1 cellular context compared by ENCODE assay signal in genomic region chr3:87949189-87949878, GRCh38.
TF ChIP-seq lines count a peak whose summit lies in the region.

No MANE protein-coding gene starts in this region.

TF ChIP-seq in GM12878, 131 proteins besides CTCF, POLR2A, EP300 and RAD21 (continued from another document):
- peak; percentile 61 for TF ChIP-seq MTA2 (IDR thresholded peaks at IDR 0.05; ENCODE audit: low read depth)
- no peak for TF ChIP-seq BMI1 (IDR thresholded peaks at IDR 0.05; ENCODE audit: borderline replicate concordance)
- no peak for TF ChIP-seq RCOR1 (conservative IDR thresholded peaks at IDR 0.05; ENCODE audit: low read depth, low read length)
- TF ChIP-seq MEF2A (IDR thresholded peaks at IDR 0.05; ENCODE audit: insufficient read depth, low read depth, low read length), result no peak
- TF ChIP-seq BCL11A (IDR thresholded peaks at IDR 0.05; ENCODE audit: low read depth, low read length), result 0 out of 2 replicates have a peak, but pooled peaks have one; percentile 15
- no peak for TF ChIP-seq MLLT1 (IDR thresholded peaks at IDR 0.05)
- TF ChIP-seq SUZ12 (IDR thresholded peaks at IDR 0.05; ENCODE audit: unreplicated experiment), result no peak
- 0 out of 2 replicates have a peak, but pooled peaks have one; percentile 7 for TF ChIP-seq IRF4 (IDR thresholded peaks at IDR 0.05; ENCODE audit: low read depth, low read length)
- TF ChIP-seq RUNX3 (IDR thresholded peaks at IDR 0.05; ENCODE audit: low read length), result peak; percentile 51
- TF ChIP-seq E4F1 (IDR thresholded peaks at IDR 0.05; ENCODE audit: borderline replicate concordance, partially characterized antibody), result no peak
- TF ChIP-seq TCF7 (IDR thresholded peaks at IDR 0.05; ENCODE audit: borderline replicate concordance), result no peak
- TF ChIP-seq CHD4 (IDR thresholded peaks at IDR 0.05), result no peak
- no peak for TF ChIP-seq TCF3 (IDR thresholded peaks at IDR 0.05; ENCODE audit: borderline replicate concordance, insufficient read depth, low read depth, low read length)
- no peak for TF ChIP-seq RAD51 (IDR thresholded peaks at IDR 0.05)
- no peak for TF ChIP-seq MYC (IDR thresholded peaks at IDR 0.05; ENCODE audit: insufficient read depth, insufficient read length, insufficient replicate concordance, low read length, severe bottlenecking)
- TF ChIP-seq BCL3 (IDR thresholded peaks at IDR 0.05; ENCODE audit: borderline replicate concordance, insufficient read depth, low read depth, low read length, poor library complexity, severe bottlenecking), result no peak
- no peak for TF ChIP-seq LARP7 (IDR thresholded peaks at IDR 0.05)
- TF ChIP-seq TAF1 (IDR thresholded peaks at IDR 0.05; ENCODE audit: borderline replicate concordance, low read depth, low read length), result no peak
- TF ChIP-seq POLR2AphosphoS2 (IDR thresholded peaks at IDR 0.05; ENCODE audit: low read depth, low read length), result no peak
- no peak for TF ChIP-seq E2F4 (IDR thresholded peaks at IDR 0.05; ENCODE audit: low read depth, low read length)
- no peak for TF ChIP-seq STAT1 (conservative IDR thresholded peaks at IDR 0.05)
- no peak for TF ChIP-seq SUPT20H (IDR thresholded peaks at IDR 0.05; ENCODE audit: borderline replicate concordance, control insufficient read depth, low read depth, low read length)
- TF ChIP-seq TARDBP (IDR thresholded peaks at IDR 0.05; ENCODE audit: borderline replicate concordance), result no peak
- no peak for TF ChIP-seq TBL1XR1 (IDR thresholded peaks at IDR 0.05; ENCODE audit: low read depth, low read length)
- no peak for TF ChIP-seq RB1 (IDR thresholded peaks at IDR 0.05; ENCODE audit: borderline replicate concordance)
- TF ChIP-seq CREM (IDR thresholded peaks at IDR 0.05; ENCODE audit: low read depth), result no peak
- no peak for TF ChIP-seq ETV6 (conservative IDR thresholded peaks at IDR 0.05 in 1 of 2, IDR thresholded peaks at IDR 0.05 in 1 of 2; ENCODE audit: borderline replicate concordance in 1 of 2, low read depth in 1 of 2)
- TF ChIP-seq SIN3A (IDR thresholded peaks at IDR 0.05; ENCODE audit: low read depth, low read length), result no peak
- no peak for TF ChIP-seq SIX5 (IDR thresholded peaks at IDR 0.05; ENCODE audit: low read depth, low read length, severe bottlenecking)
- TF ChIP-seq POLR2AphosphoS5 (IDR thresholded peaks at IDR 0.05; ENCODE audit: low read length), result no peak
- TF ChIP-seq GATAD2B (conservative IDR thresholded peaks at IDR 0.05; ENCODE audit: low read depth), result no peak
- no peak for TF ChIP-seq NR2F1 (conservative IDR thresholded peaks at IDR 0.05)
- TF ChIP-seq SREBF2 (IDR thresholded peaks at IDR 0.05; ENCODE audit: low read length), result no peak
- no peak for TF ChIP-seq SMC3 (IDR thresholded peaks at IDR 0.05; ENCODE audit: borderline replicate concordance, low read length)
- TF ChIP-seq SRF (IDR thresholded peaks at IDR 0.05; ENCODE audit: low read depth in 2 of 2, low read length in 2 of 2), result no peak
- peak; percentile 11 to 48; a peak in 1 of 4 replicates for TF ChIP-seq IKZF2 (IDR thresholded peaks at IDR 0.05)
